Comparison of ENCODE assay signal across 1 cellular context in the genomic region with DNA sequence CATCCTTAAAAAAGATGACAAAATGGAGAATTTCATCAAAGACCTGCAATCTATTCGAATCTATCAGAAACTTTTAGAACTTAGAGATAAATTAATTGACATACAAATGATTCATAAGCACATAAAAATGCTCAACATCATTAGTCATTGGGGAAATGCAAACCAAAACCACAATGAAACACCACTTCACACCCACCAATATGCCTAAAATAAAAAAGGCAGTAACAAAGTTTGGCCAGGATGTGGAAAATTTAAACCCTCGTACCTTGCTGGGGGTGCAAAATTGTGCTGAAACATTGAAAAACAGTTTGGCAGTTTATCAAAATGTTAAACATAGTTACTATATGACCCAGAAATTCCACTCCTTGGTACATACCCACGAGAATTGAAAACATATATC.
TF ChIP-seq lines count a peak whose summit lies in the region.

No MANE protein-coding gene starts in this region.

TF ChIP-seq in GM12878, 131 proteins besides CTCF, POLR2A, EP300 and RAD21:
- TF ChIP-seq SREBF2 (IDR thresholded peaks at IDR 0.05; ENCODE audit: low read length) (no peak), MEF2B (IDR thresholded peaks at IDR 0.05; ENCODE audit: partially characterized antibody, poor library complexity, severe bottlenecking) (peak; percentile 64), MEF2A (IDR thresholded peaks at IDR 0.05; ENCODE audit: insufficient read depth, low read depth, low read length) (0 out of 2 replicates have a peak, but pooled peaks have one; percentile 47), MTA2 (IDR thresholded peaks at IDR 0.05; ENCODE audit: low read depth) (peak; percentile 77; the same call in 1 of the 2 replicates), RUNX3 (IDR thresholded peaks at IDR 0.05; ENCODE audit: low read length) (peak; percentile 79), CHD2 (IDR thresholded peaks at IDR 0.05; ENCODE audit: borderline replicate concordance, low read depth, low read length) (no peak), IKZF2 (IDR thresholded peaks at IDR 0.05) (peak; percentile 49 to 56; a peak in 2 of 4 replicates), ATF7 (IDR thresholded peaks at IDR 0.05; ENCODE audit: low read depth) (peak; percentile 58), ETV6 (conservative IDR thresholded peaks at IDR 0.05 in 1 of 2, IDR thresholded peaks at IDR 0.05 in 1 of 2; ENCODE audit: borderline replicate concordance in 1 of 2, low read depth in 1 of 2) (no peak), DPF2 (IDR thresholded peaks at IDR 0.05) (peak; percentile 57; the same call in 1 of the 2 replicates), RCOR1 (conservative IDR thresholded peaks at IDR 0.05; ENCODE audit: low read depth, low read length) (no peak)
- TF ChIP-seq, protein P1, sequence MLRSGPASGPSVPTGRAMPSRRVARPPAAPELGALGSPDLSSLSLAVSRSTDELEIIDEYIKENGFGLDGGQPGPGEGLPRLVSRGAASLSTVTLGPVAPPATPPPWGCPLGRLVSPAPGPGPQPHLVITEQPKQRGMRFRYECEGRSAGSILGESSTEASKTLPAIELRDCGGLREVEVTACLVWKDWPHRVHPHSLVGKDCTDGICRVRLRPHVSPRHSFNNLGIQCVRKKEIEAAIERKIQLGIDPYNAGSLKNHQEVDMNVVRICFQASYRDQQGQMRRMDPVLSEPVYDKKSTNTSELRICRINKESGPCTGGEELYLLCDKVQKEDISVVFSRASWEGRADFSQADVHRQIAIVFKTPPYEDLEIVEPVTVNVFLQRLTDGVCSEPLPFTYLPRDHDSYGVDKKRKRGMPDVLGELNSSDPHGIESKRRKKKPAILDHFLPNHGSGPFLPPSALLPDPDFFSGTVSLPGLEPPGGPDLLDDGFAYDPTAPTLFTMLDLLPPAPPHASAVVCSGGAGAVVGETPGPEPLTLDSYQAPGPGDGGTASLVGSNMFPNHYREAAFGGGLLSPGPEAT (IDR thresholded peaks at IDR 0.05; ENCODE audit: low read depth), result 0 out of 2 replicates have a peak, but pooled peaks have one; percentile 29
- TF ChIP-seq, protein P2, sequence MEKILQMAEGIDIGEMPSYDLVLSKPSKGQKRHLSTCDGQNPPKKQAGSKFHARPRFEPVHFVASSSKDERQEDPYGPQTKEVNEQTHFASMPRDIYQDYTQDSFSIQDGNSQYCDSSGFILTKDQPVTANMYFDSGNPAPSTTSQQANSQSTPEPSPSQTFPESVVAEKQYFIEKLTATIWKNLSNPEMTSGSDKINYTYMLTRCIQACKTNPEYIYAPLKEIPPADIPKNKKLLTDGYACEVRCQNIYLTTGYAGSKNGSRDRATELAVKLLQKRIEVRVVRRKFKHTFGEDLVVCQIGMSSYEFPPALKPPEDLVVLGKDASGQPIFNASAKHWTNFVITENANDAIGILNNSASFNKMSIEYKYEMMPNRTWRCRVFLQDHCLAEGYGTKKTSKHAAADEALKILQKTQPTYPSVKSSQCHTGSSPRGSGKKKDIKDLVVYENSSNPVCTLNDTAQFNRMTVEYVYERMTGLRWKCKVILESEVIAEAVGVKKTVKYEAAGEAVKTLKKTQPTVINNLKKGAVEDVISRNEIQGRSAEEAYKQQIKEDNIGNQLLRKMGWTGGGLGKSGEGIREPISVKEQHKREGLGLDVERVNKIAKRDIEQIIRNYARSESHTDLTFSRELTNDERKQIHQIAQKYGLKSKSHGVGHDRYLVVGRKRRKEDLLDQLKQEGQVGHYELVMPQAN (conservative IDR thresholded peaks at IDR 0.05), result no peak
